In genomic region chrX:9516635-9517034, GRCh38 we compare ENCODE assay signal across 27 cellular contexts. TPM values are rescaled to one million over a fixed set of nuclear protein-coding genes. Genes with fewer than 3 reads are reported as not detected.
A peak's percentile ranks its signal among the peaks of the same experiment; 100 is the strongest.
DNase-seq lines count a peak whose midpoint lies in the region; ATAC-seq, FAIRE-seq and TF ChIP-seq lines count a peak whose summit lies in the region.
"Had no signal": no experiment of that assay in that cellular context is flagged by ENCODE, and none has a peak within 500 bp of the region (broad histone marks: within the 10 kb centered on the region; RNA-seq: fewer than 3 reads in every experiment).

No MANE protein-coding gene starts in this region.

- no peak overlapping the region for H3K9ac ChIP-seq in HepG2 (ENCODE audit: insufficient read depth, low read depth, low read length)
- H3K9ac ChIP-seq in K562 (ENCODE audit: insufficient read depth in 1 of 2, low read depth in 2 of 2, low read length in 2 of 2) = no peak overlapping the region

- no peak for ATAC-seq in HepG2
- ATAC-seq in right lobe of liver = no peak
- no peak for ATAC-seq in K562

- intact Hi-C loops in HepG2 (cut with micrococcal nuclease; ENCODE audit: unreplicated experiment) = no loop called here
- intact Hi-C loops in right lobe of liver (cut with DNase I) = no loop called here
- intact Hi-C loops in K562 (cut with micrococcal nuclease) = loop anchor here (1.0 to 5.0 kb wide), 3 partner anchors 14 to 164 kb away; no protein-coding TSS in a partner anchor

- H3K36me3 Mint-ChIP-seq in nephron (ENCODE audit: low read depth) = peaks cover 23% of the 10 kb centered on the region
- peaks cover 15% of the 10 kb centered on the region for H3K36me3 Mint-ChIP-seq in activated CD4-positive, alpha-beta T cell treated with anti-CD3 and anti-CD28 coated beads, Interleukin-2, amount 10 ng/mL, durations not matched to agents 7 days and 5 days (ENCODE audit: low read depth)

- WGBS in HepG2 (ENCODE audit: low lambda C conversion rate) = 92% methylated on average over 3 of the region's 3 CpGs
- WGBS in right lobe of liver (ENCODE audit: insufficient coverage, low coverage, low lambda C conversion rate, missing lambda C conversion rate) = 50% methylated on average over 3 of the region's 3 CpGs
- 5% methylated on average over 3 of the region's 3 CpGs for WGBS in K562 (ENCODE audit: insufficient coverage, low coverage, missing lambda C conversion rate)

- no TSS peak for BruUV-seq in HepG2 (replicated peaks; lab: Mats Ljungman, UMichigan)
- no TSS peak for BruUV-seq in K562 (replicated peaks; lab: Mats Ljungman, UMichigan)

- FAIRE-seq in HepG2 (lab: Jason Lieb, UNC) (no peak), K562 (lab: Jason Lieb, UNC) (no peak)
- FAIRE-seq: A204.1, GM12878 had no signal

- H3K36me3 ChIP-seq in HepG2 (replicated peaks in 1 of 2; ENCODE audit: control insufficient read depth in 1 of 2, insufficient read depth in 2 of 2, low read length in 2 of 2) = peaks cover 0 to 3% of the 10 kb centered on the region in 2 experiments; a peak in 3 of 5 replicates
- H3K36me3 ChIP-seq in right lobe of liver = no peaks in the 10 kb centered on the region
- H3K36me3 ChIP-seq in K562 (ENCODE audit: control insufficient read depth, insufficient read depth, low read length) = peaks cover 6% of the 10 kb centered on the region; the same call in 1 of the 3 replicates
- H3K36me3 ChIP-seq: SJSA1 had no signal

- H3K9me3 Mint-ChIP-seq in nephron = peaks cover 3% of the 10 kb centered on the region
- H3K9me3 Mint-ChIP-seq in activated CD4-positive, alpha-beta T cell treated with anti-CD3 and anti-CD28 coated beads, Interleukin-2, amount 10 ng/mL, durations not matched to agents 7 days and 5 days = peaks cover 7% of the 10 kb centered on the region
- H3K9me3 Mint-ChIP-seq: CD8-positive, alpha-beta memory T cell had no signal

- TF ChIP-seq RAD21 in HepG2 (CRISPR knock-in tag; IDR thresholded peaks at IDR 0.05) = no peak
- TF ChIP-seq RAD21 in K562 (CRISPR knock-in tag; conservative IDR thresholded peaks at IDR 0.05 in 1 of 2, IDR thresholded peaks at IDR 0.05 in 1 of 2) = no peak

- no peak overlapping the region for H3K4me3 Mint-ChIP-seq in nephron
- no peak overlapping the region for H3K4me3 Mint-ChIP-seq in activated CD4-positive, alpha-beta T cell treated with anti-CD3 and anti-CD28 coated beads, Interleukin-2, amount 10 ng/mL, durations not matched to agents 7 days and 5 days
- H3K4me3 Mint-ChIP-seq: CD14-positive monocyte had no signal

- no peak overlapping the region for H2AFZ ChIP-seq in HepG2 (ENCODE audit: low read length)
- H2AFZ ChIP-seq in K562 (ENCODE audit: low read depth, low read length) = no peak overlapping the region

- H3K9me3 ChIP-seq in HepG2 (ENCODE audit: low read length) (no peaks in the 10 kb centered on the region), right lobe of liver (no peaks in the 10 kb centered on the region), K562 (replicated peaks; ENCODE audit: control insufficient read depth, insufficient read depth, low read depth, low read length) (no peaks in the 10 kb centered on the region)
- H3K9me3 ChIP-seq: SJSA1 had no signal

- peaks cover 9% of the 10 kb centered on the region for H3K9me1 ChIP-seq in K562 (ENCODE audit: control insufficient read depth, insufficient read depth, low read length)

- DNase-seq in HepG2 (ENCODE audit: low spot score) = no peak
- no peak for DNase-seq in right lobe of liver
- DNase-seq in K562 (ENCODE audit: extremely low read depth in 1 of 4, low spot score in 3 of 4) = no peak
- DNase-seq in activated CD4-positive, alpha-beta T cell treated with anti-CD3 and anti-CD28 coated beads, Interleukin-2, amount 10 ng/mL, durations not matched to agents 7 days and 5 days = no peak
- no peak for DNase-seq in A172 (ENCODE audit: low spot score)
- no peak for DNase-seq in HuH-7 (ENCODE audit: low spot score)
- DNase-seq: AML-193; CD8-positive, alpha-beta memory T cell; DMS 273 treated with DMSO at 0.1 percent for 48 hours; DMS79; EL; GDM1; GOT3; HCEC 1CT; NCI-H1105 treated with DMSO at 0.1 percent for 48 hours; NCI-H1694 treated with DMSO at 0.1 percent for 48 hours; NCI-H2081 treated with DMSO at 0.1 percent for 48 hours; NCI-H2171; NCI-H226; NCI-H510A; Right ventricle myocardium superior; RPMI8226 had no signal

- H3K4me2 ChIP-seq in HepG2 (ENCODE audit: low read depth, low read length) (no peak overlapping the region), K562 (ENCODE audit: insufficient read depth, low read length) (0 out of 2 replicates have a peak overlapping the region, but pooled peaks have one; percentile 37)

- CTCF ChIA-PET in HepG2 (lab: Yijun Ruan, JAX; ENCODE audit: low intra/inter-chr PET ratio, low total read pairs) (no interaction called here), K562 (lab: Yijun Ruan, JAX; ENCODE audit: low intra/inter-chr PET ratio) (no interaction called here)
- CTCF ChIA-PET in activated CD4-positive, alpha-beta T cell treated with anti-CD3 and anti-CD28 coated beads, Interleukin-2, amount 10 ng/mL, durations not matched to agents 7 days and 5 days (lab: Charles Lee) = no interaction called here

- H3K27ac ChIP-seq in HepG2 (ENCODE audit: extremely low read length, insufficient read depth, low read length) (no peak overlapping the region), right lobe of liver (no peak overlapping the region), K562 (ENCODE audit: extremely low read depth, low read depth, low read length) (peak overlapping the region; percentile 64; the same call in 1 of the 3 replicates)
- H3K27ac ChIP-seq: SJSA1 had no signal

- H3K4me3 ChIP-seq in HepG2 (replicated peaks in 1 of 3; ENCODE audit: insufficient read depth in 1 of 3, low read depth in 2 of 3, low read length in 3 of 3) = no peak overlapping the region
- no peak overlapping the region for H3K4me3 ChIP-seq in right lobe of liver
- H3K4me3 ChIP-seq in K562 = no peak overlapping the region
- H3K4me3 ChIP-seq: GM12878, SJSA1 had no signal

- POLR2A ChIA-PET in HepG2 (lab: Yijun Ruan, JAX) = no interaction called here
- POLR2A ChIA-PET in K562 (lab: Yijun Ruan, JAX) = interaction anchor here (0.9 to 1.4 kb wide), 3 partner anchors 10 to 45 kb away, joined by 3 to 7 read pairs (median 5); no protein-coding TSS in a partner anchor
- POLR2A ChIA-PET in activated CD4-positive, alpha-beta T cell treated with anti-CD3 and anti-CD28 coated beads, Interleukin-2, amount 10 ng/mL, durations not matched to agents 7 days and 5 days (lab: Charles Lee) = no interaction called here

- no peak for TF ChIP-seq CTCF in HepG2 (CRISPR knock-in tag; IDR thresholded peaks at IDR 0.05)
- TF ChIP-seq CTCF in right lobe of liver (IDR thresholded peaks at IDR 0.05) = no peak
- no peak for TF ChIP-seq CTCF in K562 (IDR thresholded peaks at IDR 0.05 in 2 of 3, conservative IDR thresholded peaks at IDR 0.05 in 1 of 3; ENCODE audit: insufficient read depth in 2 of 3, low read depth in 1 of 3, low read length in 3 of 3)
- no peak for TF ChIP-seq CTCF in nephron (IDR thresholded peaks at IDR 0.05; ENCODE audit: unreplicated experiment in 3 of 3)

- peaks cover 55% of the 10 kb centered on the region for H3K4me1 Mint-ChIP-seq in nephron
- H3K4me1 Mint-ChIP-seq in activated CD4-positive, alpha-beta T cell treated with anti-CD3 and anti-CD28 coated beads, Interleukin-2, amount 10 ng/mL, durations not matched to agents 7 days and 5 days = peaks cover 29% of the 10 kb centered on the region

- no peaks in the 10 kb centered on the region for H3K27me3 ChIP-seq in HepG2 (ENCODE audit: control insufficient read depth in 1 of 2, insufficient read depth in 2 of 2, low read length in 2 of 2)
- H3K27me3 ChIP-seq in right lobe of liver = no peaks in the 10 kb centered on the region
- no peaks in the 10 kb centered on the region for H3K27me3 ChIP-seq in K562 (ENCODE audit: control insufficient read depth in 2 of 2, insufficient read depth in 2 of 2, low read length in 2 of 2)
- H3K27me3 ChIP-seq: SJSA1 had no signal

- H3K27me3 Mint-ChIP-seq in nephron (ENCODE audit: low read depth) = no peaks in the 10 kb centered on the region
- H3K27me3 Mint-ChIP-seq in activated CD4-positive, alpha-beta T cell treated with anti-CD3 and anti-CD28 coated beads, Interleukin-2, amount 10 ng/mL, durations not matched to agents 7 days and 5 days = no peaks in the 10 kb centered on the region

- 0 out of 2 replicates have a peak, but pooled peaks cover 3% of the 10 kb centered on the region for H4K20me1 ChIP-seq in HepG2 (ENCODE audit: insufficient read depth, low read length)
- H4K20me1 ChIP-seq in K562 (replicated peaks; ENCODE audit: control insufficient read depth, insufficient read depth, low read length) = peaks cover 32% of the 10 kb centered on the region

- no peak for TF ChIP-seq EP300 in HepG2 (IDR thresholded peaks at IDR 0.05; ENCODE audit: low read depth in 2 of 2, low read length in 2 of 2)
- TF ChIP-seq EP300 in HepG2 (CRISPR knock-in tag; IDR thresholded peaks at IDR 0.05; ENCODE audit: borderline replicate concordance) = no peak
- no peak for TF ChIP-seq EP300 in K562 (IDR thresholded peaks at IDR 0.05; ENCODE audit: low read length)

- peaks cover 28% of the 10 kb centered on the region for H3K79me2 ChIP-seq in HepG2 (ENCODE audit: insufficient read depth, low read length)
- peaks cover 61% of the 10 kb centered on the region for H3K79me2 ChIP-seq in K562 (ENCODE audit: control insufficient read depth, insufficient read depth, low read length)

- peaks cover 35% of the 10 kb centered on the region for H3K4me1 ChIP-seq in HepG2 (ENCODE audit: insufficient read depth, low read length)
- H3K4me1 ChIP-seq in right lobe of liver = no peaks in the 10 kb centered on the region
- H3K4me1 ChIP-seq in K562 (replicated peaks in 1 of 2; ENCODE audit: control insufficient read depth in 2 of 2, insufficient read depth in 2 of 2, low read length in 2 of 2) = peaks cover 21 to 63% of the 10 kb centered on the region in 2 experiments; a peak in 4 of 5 replicates
- H3K4me1 ChIP-seq: SJSA1 had no signal

- TF ChIP-seq POLR2A in HepG2 (IDR thresholded peaks at IDR 0.05; ENCODE audit: insufficient read depth in 1 of 2, low read depth in 2 of 2, low read length in 2 of 2) (no peak), right lobe of liver (IDR thresholded peaks at IDR 0.05) (no peak), K562 (conservative IDR thresholded peaks at IDR 0.05) (no peak)

- in situ Hi-C loops in HepG2 (cut with HindIII; ENCODE audit: extremely low pct_ligation_motif_present, low pct_unique_long_range_greater_than_20kb) = no loop called here
- in situ Hi-C loops in K562 (cut with MboI) = no loop called here

- peak overlapping the region in 2 of 3 experiments; percentile 23 to 68 for H3K27ac Mint-ChIP-seq in nephron
- H3K27ac Mint-ChIP-seq in activated CD4-positive, alpha-beta T cell treated with anti-CD3 and anti-CD28 coated beads, Interleukin-2, amount 10 ng/mL, durations not matched to agents 7 days and 5 days = no peak overlapping the region

RNA-seq across cellular contexts. Expression of gene TBL1X, which starts 51.8 kb away (rescaled TPM):
- total RNA-seq in HepG2 (2016; rRNA removed; fragmentation: Illumina TruSeq; extraction: Trizol) = 17.6 and 23.9 TPM in 2 replicates
- 5.6 and 7.1 TPM in 2 replicates for total RNA-seq in HepG2 (2016; cell fraction: cytosol; rRNA removed; fragmentation: Illumina TruSeq; extraction: Trizol; ENCODE audit: low read depth)
- 17.3 and 22.5 TPM in 2 replicates for total RNA-seq in HepG2 (2016; cell fraction: insoluble cytoplasmic fraction; rRNA removed; fragmentation: Illumina TruSeq; extraction: Trizol)
- total RNA-seq in HepG2 (2016; cell fraction: membrane; rRNA removed; fragmentation: Illumina TruSeq; extraction: Trizol) = 20.1 and 26.9 TPM in 2 replicates
- total RNA-seq in HepG2 (2016; cell fraction: nucleus; rRNA removed; fragmentation: Illumina TruSeq; extraction: Trizol) = 17.2 and 18.5 TPM in 2 replicates
- polyA plus RNA-seq in HepG2 (2011; rRNA removed) = 14.4 and 19.9 TPM in 2 replicates
- polyA plus RNA-seq in HepG2 (2011; cell fraction: cytosol; rRNA removed) = 18.3 and 19.7 TPM in 2 replicates
- 19.7 and 23.1 TPM in 2 replicates for polyA plus RNA-seq in HepG2 (2011; cell fraction: nucleus; rRNA removed)
- 23.6 and 23.7 TPM in 2 replicates for polyA plus RNA-seq in HepG2 (2012)
- polyA plus RNA-seq in HepG2 (2016; cell fraction: cytosol; fragmentation: Illumina TruSeq; extraction: Trizol; ENCODE audit: low read depth) = 4.4 and 5.1 TPM in 2 replicates
- 20.8 and 26.3 TPM in 2 replicates for polyA plus RNA-seq in HepG2 (2016; cell fraction: insoluble cytoplasmic fraction; fragmentation: Illumina TruSeq; extraction: Trizol; ENCODE audit: low read depth)
- polyA plus RNA-seq in HepG2 (2016; cell fraction: membrane; fragmentation: Illumina TruSeq; extraction: Trizol; ENCODE audit: low read depth) = 15.3 and 16.7 TPM in 2 replicates
- polyA plus RNA-seq in HepG2 (2016; cell fraction: nucleus; fragmentation: Illumina TruSeq; extraction: Trizol; ENCODE audit: insufficient read depth, low read depth) = 20.1 and 21.0 TPM in 2 replicates
- 88.3 and 148 TPM in 2 replicates for polyA minus RNA-seq in HepG2 (2011; rRNA and poly(A)+ RNA removed; ENCODE audit: low replicate concordance)
- polyA minus RNA-seq in HepG2 (2011; cell fraction: cytosol; rRNA and poly(A)+ RNA removed) = 24.9 and 29.0 TPM in 2 replicates
- 61.7 and 70.2 TPM in 2 replicates for polyA minus RNA-seq in HepG2 (2011; cell fraction: nucleus; rRNA and poly(A)+ RNA removed)
- total RNA-seq in right lobe of liver = 10 to 100 TPM; 18.0 to 40.7 (median 20.8) TPM
- total RNA-seq in K562 (2011; cell fraction: chromatin; rRNA removed; ENCODE audit: low replicate concordance) = 45.9 and 50.3 TPM in 2 replicates
- total RNA-seq in K562 (2011; cell fraction: nucleolus; rRNA removed) = 27.7 and 32.2 TPM in 2 replicates
- 36.4 and 47.0 TPM in 2 replicates for total RNA-seq in K562 (2011; cell fraction: nucleoplasm; rRNA removed)
- total RNA-seq in K562 (2014; rRNA removed) = 21.5 and 27.3 TPM in 2 replicates
- total RNA-seq in K562 (2014; rRNA removed; fragmentation: Illumina TruSeq; extraction: Trizol) = 13.4 and 14.0 TPM in 2 replicates
- total RNA-seq in K562 (2015; rRNA removed; fragmentation: Illumina TruSeq; extraction: Trizol) = 11.4 and 11.7 TPM in 2 replicates
- 44.5 and 49.6 TPM in 2 replicates for total RNA-seq in K562 (2021)
- polyA plus RNA-seq in K562 (2011; rRNA removed) = 11.5 and 19.7 TPM in 2 replicates
- polyA plus RNA-seq in K562 (2011; cell fraction: cytosol; rRNA removed) = 19.6 and 19.7 TPM in 2 replicates
- polyA plus RNA-seq in K562 (2011; cell fraction: nucleus; rRNA removed) = 16.1 and 18.9 TPM in 2 replicates
- 23.6 and 26.9 TPM in 2 replicates for polyA plus RNA-seq in K562 (2012)
- 30.9 and 33.5 TPM in 2 replicates for polyA plus RNA-seq in K562 (2014; fragmentation: Illumina TruSeq; extraction: Trizol)
- 1 to 10 TPM; 6.0 to 6.8 TPM for polyA plus RNA-seq in K562 (2014; fragmentation: Nextera tagmentation; extraction: Ambion mirVana)
- 18.7 and 22.8 TPM in 2 replicates for polyA plus RNA-seq in K562 (2014; rRNA removed)
- polyA minus RNA-seq in K562 (2011; rRNA and poly(A)+ RNA removed) = 25.3 and 37.1 TPM in 2 replicates
- 23.1 and 24.5 TPM in 2 replicates for polyA minus RNA-seq in K562 (2011; cell fraction: cytosol; rRNA and poly(A)+ RNA removed)
- 27.7 and 31.2 TPM in 2 replicates for polyA minus RNA-seq in K562 (2011; cell fraction: nucleus; rRNA and poly(A)+ RNA removed)
- 10 to 100 TPM; 21.2 to 23.6 TPM for total RNA-seq in activated CD4-positive, alpha-beta T cell treated with anti-CD3 and anti-CD28 coated beads, Interleukin-2, amount 10 ng/mL, durations not matched to agents 7 days and 5 days
- 3.1 and 4.5 TPM in 2 replicates for total RNA-seq in A172 (2014; rRNA removed; shearing (Covaris generic))

Comparison
In these comparisons a context has a peak if more than half of its experiments do, and no peak if none do; other contexts are left out.
1. Of the 241 proteins assayed by ChIP-seq in both HepG2 and K562: peak only in HepG2: MAFK; only in K562: MAFG; in both: MAFF; in neither: 238.